Comparison of ENCODE assay signal across 9 cellular contexts in genomic region chr20:25297141-25297905, GRCh38. TPM values are rescaled to one million over a fixed set of nuclear protein-coding genes. Genes with fewer than 3 reads are reported as not detected.
DNase-seq lines count a peak whose midpoint lies in the region; ATAC-seq, FAIRE-seq and TF ChIP-seq lines count a peak whose summit lies in the region.
"Had no signal": no experiment of that assay in that cellular context is flagged by ENCODE, and none has a peak within 500 bp of the region (broad histone marks: within the 10 kb centered on the region; RNA-seq: fewer than 3 reads in every experiment).

No MANE protein-coding gene starts in this region.

- H3K4me1 Mint-ChIP-seq in CD8-positive, alpha-beta T cell (ENCODE audit: low read depth): peaks cover 4% of the 10 kb centered on the region

- intact Hi-C loops in endothelial cell of umbilical vein (cut with micrococcal nuclease): no loop called here
- intact Hi-C loops in CD8-positive, alpha-beta T cell (cut with DNase I, micrococcal nuclease): loop anchor here in 1 of 2 experiments (2.0 kb wide), 1 partner anchor 303 kb away; no protein-coding TSS in a partner anchor
- intact Hi-C loops in uterus (cut with DNase I; ENCODE audit: low total_unique reads): loop anchor here (10.0 kb wide), 1 partner anchor 97 kb away; the partner anchor contains the start of gene ABHD12

- ATAC-seq in GM19452 (IDR thresholded peaks at IDR 0.05; ENCODE audit: unreplicated experiment) (peak; percentile 61), HG03135 (IDR thresholded peaks at IDR 0.05; ENCODE audit: unreplicated experiment) (peak; percentile 52), HG03139 (IDR thresholded peaks at IDR 0.05; ENCODE audit: unreplicated experiment) (no peak)
- ATAC-seq in CD8-positive, alpha-beta T cell: no peak

- TF ChIP-seq CTCF in GM10248 (IDR thresholded peaks at IDR 0.05; ENCODE audit: control extremely low read depth, extremely low read depth, low read depth, missing control alignments): no peak
- TF ChIP-seq CTCF in endothelial cell of umbilical vein (IDR thresholded peaks at IDR 0.05; ENCODE audit: extremely low read depth in 1 of 2, insufficient read depth in 1 of 2, low read depth in 1 of 2, low read length in 2 of 2): no peak
- no peak for TF ChIP-seq CTCF in CD8-positive, alpha-beta T cell (IDR thresholded peaks at IDR 0.05)
- no peak for TF ChIP-seq CTCF in uterus (IDR thresholded peaks at IDR 0.05)

- H3K9me3 Mint-ChIP-seq in CD8-positive, alpha-beta T cell: no peaks in the 10 kb centered on the region

- dilution Hi-C loops in endothelial cell of umbilical vein (cut with MboI; ENCODE audit: extremely low pct_ligation_motif_present, low sequenced_read_pairs): no loop called here

- TF ChIP-seq POLR2A in endothelial cell of umbilical vein (IDR thresholded peaks at IDR 0.05; ENCODE audit: low read depth, low read length) (no peak), uterus (IDR thresholded peaks at IDR 0.05) (no peak)

- H3K27me3 Mint-ChIP-seq in CD8-positive, alpha-beta T cell (ENCODE audit: low read depth): no peaks in the 10 kb centered on the region

- H3K9me3 ChIP-seq in endothelial cell of umbilical vein (replicated peaks; ENCODE audit: control insufficient read depth, insufficient read depth, low read length): no peaks in the 10 kb centered on the region
- no peaks in the 10 kb centered on the region for H3K9me3 ChIP-seq in CD8-positive, alpha-beta T cell (ENCODE audit: low read length)
- no peaks in the 10 kb centered on the region for H3K9me3 ChIP-seq in uterus
- H3K9me3 ChIP-seq: vagina had no signal

- no peak overlapping the region for H3K27ac Mint-ChIP-seq in CD8-positive, alpha-beta T cell

- H2AFZ ChIP-seq in endothelial cell of umbilical vein (ENCODE audit: low read depth, low read length): no peak overlapping the region

- FAIRE-seq in endothelial cell of umbilical vein (lab: Jason Lieb, UNC): no peak

- H3K27me3 ChIP-seq in endothelial cell of umbilical vein (ENCODE audit: control insufficient read depth in 2 of 2, insufficient read depth in 2 of 2, low read length in 2 of 2) (no peaks in the 10 kb centered on the region), uterus (no peaks in the 10 kb centered on the region)
- H3K27me3 ChIP-seq in CD8-positive, alpha-beta T cell (ENCODE audit: insufficient read depth, low read length): no peaks in the 10 kb centered on the region
- H3K27me3 ChIP-seq: vagina had no signal

- H3K4me1 ChIP-seq in endothelial cell of umbilical vein (ENCODE audit: control insufficient read depth, extremely low read depth, insufficient read depth, low read length): no peaks in the 10 kb centered on the region
- H3K4me1 ChIP-seq in CD8-positive, alpha-beta T cell (ENCODE audit: insufficient read depth, low read length): peaks cover 5% of the 10 kb centered on the region
- H3K4me1 ChIP-seq in uterus: no peaks in the 10 kb centered on the region

- H4K20me1 ChIP-seq in endothelial cell of umbilical vein (replicated peaks; ENCODE audit: control insufficient read depth, extremely low read depth, insufficient read depth, low read length): no peaks in the 10 kb centered on the region

- POLR2A ChIA-PET in GM10248 (lab: Yijun Ruan, JAX): no interaction called here
- POLR2A ChIA-PET in endothelial cell of umbilical vein (lab: Charles Lee): no interaction called here
- POLR2A ChIA-PET in CD8-positive, alpha-beta T cell (lab: Charles Lee): no interaction called here

- H3K4me3 ChIP-seq in endothelial cell of umbilical vein (replicated peaks in 1 of 3; ENCODE audit: insufficient read depth in 1 of 3, low read depth in 1 of 3, low read length in 3 of 3): no peak overlapping the region
- no peak overlapping the region for H3K4me3 ChIP-seq in CD8-positive, alpha-beta T cell (ENCODE audit: low read depth, low read length)
- no peak overlapping the region for H3K4me3 ChIP-seq in uterus
- H3K4me3 ChIP-seq: vagina had no signal

- H3K36me3 Mint-ChIP-seq in CD8-positive, alpha-beta T cell: peaks cover 33% of the 10 kb centered on the region

- peaks cover 2 to 3% of the 10 kb centered on the region in 2 experiments for H3K36me3 ChIP-seq in endothelial cell of umbilical vein (ENCODE audit: control insufficient read depth in 2 of 2, extremely low read depth in 1 of 2, insufficient read depth in 2 of 2, low read length in 2 of 2)
- peaks cover 7% of the 10 kb centered on the region for H3K36me3 ChIP-seq in CD8-positive, alpha-beta T cell (ENCODE audit: insufficient read depth, low read length)
- H3K36me3 ChIP-seq in uterus: no peaks in the 10 kb centered on the region

- H3K27ac ChIP-seq in endothelial cell of umbilical vein (ENCODE audit: insufficient read depth, low read depth, low read length): no peak overlapping the region
- no peak overlapping the region for H3K27ac ChIP-seq in CD8-positive, alpha-beta T cell (ENCODE audit: low read depth, low read length)
- H3K27ac ChIP-seq in uterus: no peak overlapping the region
- H3K27ac ChIP-seq: vagina had no signal

- DNase-seq in GM10248 (ENCODE audit: extremely low spot score) (peak; percentile 78), endothelial cell of umbilical vein (ENCODE audit: low read depth, low spot score) (no peak), uterus (no peak), NCI-H2171 treated with DMSO at 0.1 percent for 48 hours (lab: John Stamatoyannopoulos, UW) (no peak)
- no peak for DNase-seq in CD8-positive, alpha-beta T cell

- H3K9ac ChIP-seq in endothelial cell of umbilical vein (replicated peaks; ENCODE audit: extremely low read depth, insufficient read depth, low read length): no peak overlapping the region

- no peak overlapping the region for H3K4me2 ChIP-seq in endothelial cell of umbilical vein (ENCODE audit: insufficient read depth, low read length)

- CTCF ChIA-PET in GM10248 (lab: Yijun Ruan, JAX) (interaction anchor here (4.7 kb wide), 1 partner anchor 102 kb away, joined by 37 read pairs; no protein-coding TSS in a partner anchor), endothelial cell of umbilical vein (lab: Charles Lee) (interaction anchor here (1.0 to 5.0 kb wide), 3 partner anchors 14 to 101 kb away, joined by 3 to 104 read pairs (median 5); no protein-coding TSS in a partner anchor)
- CTCF ChIA-PET in CD8-positive, alpha-beta T cell (lab: Charles Lee): interaction anchor here (4.6 kb wide), 1 partner anchor 101 kb away, joined by 75 read pairs; no protein-coding TSS in a partner anchor

- H3K79me2 ChIP-seq in endothelial cell of umbilical vein (ENCODE audit: control insufficient read depth, insufficient read depth, low read length): no peaks in the 10 kb centered on the region

- BruUV-seq in endothelial cell of umbilical vein (replicated peaks; lab: Mats Ljungman, UMichigan): TSS peak; percentile 71

- no peaks in the 10 kb centered on the region for H3K9me1 ChIP-seq in endothelial cell of umbilical vein (replicated peaks; ENCODE audit: control insufficient read depth, extremely low read depth, insufficient read depth, low read length)

- H3K4me3 Mint-ChIP-seq in CD8-positive, alpha-beta T cell: no peak overlapping the region

TF ChIP-seq in endothelial cell of umbilical vein, 7 proteins besides CTCF, POLR2A, EP300 and RAD21:
- no peak for TF ChIP-seq FOS (IDR thresholded peaks at IDR 0.05; ENCODE audit: borderline replicate concordance, insufficient read depth, low read length)
- no peak for TF ChIP-seq POLR2AphosphoS5 (IDR thresholded peaks at IDR 0.05; ENCODE audit: insufficient read depth, low read depth, low read length)
- TF ChIP-seq EZH2 (IDR thresholded peaks at IDR 0.05; ENCODE audit: borderline replicate concordance, low read depth, low read length, severe bottlenecking): no peak
- no peak for TF ChIP-seq MAX (IDR thresholded peaks at IDR 0.05; ENCODE audit: insufficient read depth, insufficient read length)
- no peak for TF ChIP-seq MYC (IDR thresholded peaks at IDR 0.05; ENCODE audit: low read depth, low read length)
- no peak for TF ChIP-seq GATA2 (IDR thresholded peaks at IDR 0.05; ENCODE audit: insufficient read depth, insufficient read length, low read depth, low read length)
- no peak for TF ChIP-seq JUN (IDR thresholded peaks at IDR 0.05; ENCODE audit: borderline replicate concordance, insufficient read depth, insufficient read length, low read depth)

RNA-seq across cellular contexts. Expression of gene PYGB, which starts 49.4 kb away (rescaled TPM):
- total RNA-seq in endothelial cell of umbilical vein: 57.2 and 60.2 TPM in 2 replicates
- polyA plus RNA-seq in endothelial cell of umbilical vein: 36.1 and 39.5 TPM in 2 replicates
- 34.7 and 35.1 TPM in 2 replicates for polyA plus RNA-seq in endothelial cell of umbilical vein (2011; cell fraction: cytosol; rRNA removed)
- 77.3 and 91.5 TPM in 2 replicates for polyA plus RNA-seq in endothelial cell of umbilical vein (2011; cell fraction: nucleus; rRNA removed)
- 74.6 and 78.9 TPM in 2 replicates for polyA plus RNA-seq in endothelial cell of umbilical vein (2012)
- 53.3 and 57.9 TPM in 2 replicates for polyA minus RNA-seq in endothelial cell of umbilical vein
- polyA minus RNA-seq in endothelial cell of umbilical vein (2011; cell fraction: cytosol; rRNA and poly(A)+ RNA removed): 11.0 TPM
- polyA minus RNA-seq in endothelial cell of umbilical vein (2011; cell fraction: nucleus; rRNA and poly(A)+ RNA removed): 20.6 and 25.1 TPM in 2 replicates
- 10 to 100 TPM; 35.2 to 39.2 TPM for total RNA-seq in CD8-positive, alpha-beta T cell
- 10 to 100 TPM; 26.2 to 87.9 (median 49.8) TPM for total RNA-seq in uterus

Comparison
In these comparisons a context has a peak if more than half of its experiments do, and no peak if none do; other contexts are left out.
1. ATAC-seq: peak in GM19452 (single experiment) and HG03135 (single experiment); none in CD8-positive, alpha-beta T cell (single experiment) and HG03139 (single experiment).